1 cellular context compared by ENCODE assay signal in the genomic region with DNA sequence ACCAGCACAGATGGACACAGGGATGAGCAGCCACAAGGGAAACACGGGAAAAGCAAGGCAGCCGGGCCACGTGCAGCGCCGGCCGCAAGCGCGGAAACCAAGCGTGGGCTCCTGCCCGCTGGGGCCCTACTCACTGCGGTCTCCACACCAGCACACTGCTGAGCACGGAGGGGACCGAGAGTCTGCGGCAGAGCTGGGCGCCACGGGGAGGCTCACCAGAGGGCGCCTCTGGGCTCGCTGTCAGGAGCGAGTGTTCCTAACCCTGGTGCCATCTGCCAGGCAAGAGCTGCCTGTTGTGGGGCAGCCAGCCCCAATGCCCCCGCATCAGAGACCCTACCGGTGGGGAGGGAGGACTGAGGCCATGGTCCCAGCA.
TF ChIP-seq lines count a peak whose summit lies in the region.

No MANE protein-coding gene starts in this region.

TF ChIP-seq in HCT116, 20 proteins besides CTCF, POLR2A, EP300 and RAD21:
- TF ChIP-seq CEBPB (IDR thresholded peaks at IDR 0.05; ENCODE audit: low read depth) (no peak), YY1 (IDR thresholded peaks at IDR 0.05; ENCODE audit: extremely low read depth, insufficient replicate concordance, low read depth, low read length) (no peak), SP1 (IDR thresholded peaks at IDR 0.05; ENCODE audit: low read depth) (no peak), ZFX (IDR thresholded peaks at IDR 0.05) (no peak), REST (IDR thresholded peaks at IDR 0.05; ENCODE audit: low read depth) (no peak)
TF ChIP-seq in HCT116: peak in this region for 0.
